Comparison of ENCODE assay signal across 11 cellular contexts in genomic region chr7:132065193-132065972, GRCh38.
DNase-seq lines count a peak whose midpoint lies in the region; ATAC-seq and TF ChIP-seq lines count a peak whose summit lies in the region.
"Had no signal": no experiment of that assay in that cellular context is flagged by ENCODE, and none has a peak within 500 bp of the region (broad histone marks: within the 10 kb centered on the region; RNA-seq: fewer than 3 reads in every experiment).

No MANE protein-coding gene starts in this region.

- H3K4me2 ChIP-seq in GM23338, result no peak overlapping the region

- CTCF ChIA-PET in T-cell (lab: Charles Lee), result no interaction called here

- no peaks in the 10 kb centered on the region for H3F3A ChIP-seq in GM23338 (replicated peaks; ENCODE audit: low read depth)

- POLR2A ChIA-PET in T-cell (lab: Charles Lee), result no interaction called here

- H3K36me3 ChIP-seq in heart left ventricle, result no peaks in the 10 kb centered on the region
- H3K36me3 ChIP-seq in GM23338 (ENCODE audit: insufficient read depth), result no peaks in the 10 kb centered on the region
- H3K36me3 ChIP-seq: spleen had no signal

- no peak for TF ChIP-seq POLR2A in heart left ventricle (IDR thresholded peaks at IDR 0.05)

- H3K36me3 Mint-ChIP-seq in T-cell (no peaks in the 10 kb centered on the region), GM23338 (ENCODE audit: low read depth) (no peaks in the 10 kb centered on the region)
- H3K36me3 Mint-ChIP-seq: activated naive CD8-positive, alpha-beta T cell treated with anti-CD3 and anti-CD28 coated beads, Interleukin-2, amount 10 ng/mL, durations not matched to agents 7 days and 5 days had no signal

- TF ChIP-seq CTCF in heart left ventricle (IDR thresholded peaks at IDR 0.05) (peak in 1 of 12 donors; percentile 3), GM23338 (conservative IDR thresholded peaks at IDR 0.05; ENCODE audit: low read depth in 2 of 2) (no peak)

- H3K79me2 ChIP-seq in GM23338 (replicated peaks; ENCODE audit: insufficient read depth), result no peaks in the 10 kb centered on the region

- H3K4me1 Mint-ChIP-seq in T-cell (no peaks in the 10 kb centered on the region), GM23338 (no peaks in the 10 kb centered on the region; the same call in 2 of the 3 replicates)
- H3K4me1 Mint-ChIP-seq: activated naive CD8-positive, alpha-beta T cell treated with anti-CD3 and anti-CD28 coated beads, Interleukin-2, amount 10 ng/mL, durations not matched to agents 7 days and 5 days had no signal

- H3K27me3 Mint-ChIP-seq in T-cell (peaks cover 0 to 3% of the 10 kb centered on the region in 2 donors), GM23338 (ENCODE audit: insufficient read depth, low read depth, poor library complexity) (no peaks in the 10 kb centered on the region)

- H3K9me3 Mint-ChIP-seq in T-cell, result no peaks in the 10 kb centered on the region
- H3K9me3 Mint-ChIP-seq in GM23338, result no peaks in the 10 kb centered on the region
- H3K9me3 Mint-ChIP-seq: activated naive CD8-positive, alpha-beta T cell treated with anti-CD3 and anti-CD28 coated beads, Interleukin-2, amount 10 ng/mL, durations not matched to agents 7 days and 5 days had no signal

- intact Hi-C loops in heart left ventricle (cut with DNase I), result no loop called here
- intact Hi-C loops in sciatic nerve (cut with DNase I), result no loop called here

- H3K9me2 ChIP-seq in GM23338 (ENCODE audit: insufficient read depth), result 0 out of 2 replicates have a peak, but pooled peaks cover 5% of the 10 kb centered on the region

- H3K27ac Mint-ChIP-seq in T-cell (no peak overlapping the region), GM23338 (no peak overlapping the region)
- H3K27ac Mint-ChIP-seq: activated naive CD8-positive, alpha-beta T cell treated with anti-CD3 and anti-CD28 coated beads, Interleukin-2, amount 10 ng/mL, durations not matched to agents 7 days and 5 days had no signal

- H3K9me3 ChIP-seq in heart left ventricle, result no peaks in the 10 kb centered on the region
- H3K9me3 ChIP-seq: spleen had no signal

- H3K4me3 Mint-ChIP-seq in T-cell, result no peak overlapping the region
- H3K4me3 Mint-ChIP-seq in GM23338, result no peak overlapping the region
- H3K4me3 Mint-ChIP-seq: activated naive CD8-positive, alpha-beta T cell treated with anti-CD3 and anti-CD28 coated beads, Interleukin-2, amount 10 ng/mL, durations not matched to agents 7 days and 5 days had no signal

- H3K27ac ChIP-seq in heart left ventricle (peak overlapping the region; percentile 71 to 97 (median 86)), GM23338 (ENCODE audit: low read depth) (no peak overlapping the region)

- H2AFZ ChIP-seq in GM23338, result no peak overlapping the region

- DNase-seq in GM03348 (ENCODE audit: low spot score) (peak; percentile 96), T1000 (lab: John Stamatoyannopoulos, UW) (peak; percentile 44), heart left ventricle (peak in 4 of 5 donors; percentile 48 to 78 (median 50)), sciatic nerve (ENCODE audit: low spot score) (no peak), T-cell (no peak), GM23338 (ENCODE audit: low spot score) (no peak), GF-D8 (lab: John Stamatoyannopoulos, UW) (no peak), NCI-H526 treated with DMSO at 0.1 percent for 48 hours (lab: John Stamatoyannopoulos, UW) (no peak)
- DNase-seq: activated naive CD8-positive, alpha-beta T cell treated with anti-CD3 and anti-CD28 coated beads, Interleukin-2, amount 10 ng/mL, durations not matched to agents 7 days and 5 days; NCI-H1105; spleen had no signal

- H3K4me1 ChIP-seq in heart left ventricle, result peaks cover 0 to 36% (median 19%) of the 10 kb centered on the region in 12 donors
- H3K4me1 ChIP-seq in GM23338 (ENCODE audit: insufficient read depth), result no peaks in the 10 kb centered on the region

- H4K20me1 ChIP-seq in GM23338 (replicated peaks; ENCODE audit: insufficient read depth), result no peaks in the 10 kb centered on the region

- H3K27me3 ChIP-seq in heart left ventricle (no peaks in the 10 kb centered on the region), GM23338 (ENCODE audit: insufficient read depth) (no peaks in the 10 kb centered on the region)
- H3K27me3 ChIP-seq: spleen had no signal

- H3K4me3 ChIP-seq in heart left ventricle (no peak overlapping the region), GM23338 (no peak overlapping the region)
- H3K4me3 ChIP-seq: spleen had no signal

- ATAC-seq in heart left ventricle (peak; percentile 81 to 94 (median 86)), sciatic nerve (peak; percentile 82), T-cell (replicated peaks in 1 of 4) (no peak), GM23338 (no peak)

- 14 to 38% (median 37%) methylated on average over 6 to 8 of the region's 8 CpGs for WGBS in heart left ventricle, 4 donors

TF ChIP-seq in GM23338, 12 proteins besides CTCF, POLR2A, EP300 and RAD21 (continues in another document):
- no peak for TF ChIP-seq JUNB (IDR thresholded peaks at IDR 0.05; ENCODE audit: unreplicated experiment)
- TF ChIP-seq ZNF331 (CRISPR knock-in tag; IDR thresholded peaks at IDR 0.05; ENCODE audit: low read depth), result no peak
- TF ChIP-seq ZNF462 (CRISPR knock-in tag; IDR thresholded peaks at IDR 0.05), result no peak
- TF ChIP-seq STAT1 (IDR thresholded peaks at IDR 0.05; ENCODE audit: unreplicated experiment), result no peak

Comparison
In these comparisons a context has a peak if more than half of its experiments do, and no peak if none do; other contexts are left out.
1. DNase-seq: peak in GM03348 (single experiment), T1000 (single experiment) and heart left ventricle (4 of 5); none in sciatic nerve (single experiment), T-cell (0 of 34), GM23338 (single experiment), GF-D8 (single experiment) and NCI-H526 treated with DMSO at 0.1 percent for 48 hours (single experiment).
2. ATAC-seq: peak in heart left ventricle (4 of 4) and sciatic nerve (single experiment); none in T-cell (0 of 4) and GM23338 (single experiment).